ENCODE assay signal across 8 cellular contexts in the genomic region with DNA sequence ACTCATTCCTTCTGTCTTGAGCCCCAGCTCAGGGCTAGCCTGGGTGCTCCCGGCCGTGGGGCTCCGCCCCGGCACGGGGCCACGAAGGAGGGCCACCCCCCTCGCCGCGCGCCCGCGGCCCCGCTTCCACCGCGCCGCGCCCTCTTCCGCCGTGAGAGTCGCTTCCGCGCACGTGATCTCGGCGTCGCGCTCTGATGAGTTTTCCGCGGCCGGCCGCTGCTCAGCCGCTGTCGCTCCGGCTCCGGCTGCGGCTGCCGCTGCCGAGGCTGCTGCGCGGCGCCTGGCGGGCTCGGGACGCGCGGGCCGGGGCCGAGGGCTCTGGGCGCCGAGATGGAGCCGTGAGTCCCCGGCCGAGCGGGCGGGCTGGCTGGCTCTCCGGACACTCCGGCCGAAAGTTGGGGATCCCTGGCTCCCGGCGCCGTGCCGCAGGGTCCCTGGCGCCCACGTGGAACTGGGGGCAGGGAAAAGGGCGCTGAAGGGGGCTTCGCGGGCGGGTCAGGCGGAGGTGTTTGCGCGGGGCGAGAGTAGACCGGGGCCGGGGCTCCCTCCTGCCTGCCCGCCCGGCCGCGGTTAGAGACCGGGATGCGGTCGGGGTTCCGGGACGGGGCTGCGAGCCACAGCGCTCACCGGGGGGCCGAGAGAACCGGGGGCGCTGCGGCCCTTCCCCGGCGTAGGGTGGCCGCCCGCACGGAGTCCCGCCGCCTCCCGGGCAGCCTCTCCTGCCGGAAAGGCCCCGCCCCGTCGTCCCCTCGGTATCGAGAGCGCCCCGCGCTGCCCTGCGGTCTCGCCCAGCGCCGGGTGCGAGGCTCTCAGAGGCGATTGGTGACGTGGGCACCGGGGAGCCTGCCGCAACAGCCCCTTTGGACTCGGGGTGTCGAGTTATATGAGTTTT. TPM values are rescaled to one million over a fixed set of nuclear protein-coding genes. Genes with fewer than 3 reads are reported as not detected.
DNase-seq lines count a peak whose midpoint lies in the region; ATAC-seq and TF ChIP-seq lines count a peak whose summit lies in the region.

A gene with protein sequence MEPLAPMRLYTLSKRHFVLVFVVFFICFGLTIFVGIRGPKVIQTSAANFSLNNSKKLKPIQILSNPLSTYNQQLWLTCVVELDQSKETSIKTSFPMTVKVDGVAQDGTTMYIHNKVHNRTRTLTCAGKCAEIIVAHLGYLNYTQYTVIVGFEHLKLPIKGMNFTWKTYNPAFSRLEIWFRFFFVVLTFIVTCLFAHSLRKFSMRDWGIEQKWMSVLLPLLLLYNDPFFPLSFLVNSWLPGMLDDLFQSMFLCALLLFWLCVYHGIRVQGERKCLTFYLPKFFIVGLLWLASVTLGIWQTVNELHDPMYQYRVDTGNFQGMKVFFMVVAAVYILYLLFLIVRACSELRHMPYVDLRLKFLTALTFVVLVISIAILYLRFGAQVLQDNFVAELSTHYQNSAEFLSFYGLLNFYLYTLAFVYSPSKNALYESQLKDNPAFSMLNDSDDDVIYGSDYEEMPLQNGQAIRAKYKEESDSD (plus strand): TSS at position 197 of the 892 bp plus-strand sequence. CDS start 134 bp downstream, at position 331.

- no peaks in the 10 kb centered on the region for H3K9me3 Mint-ChIP-seq in H9
- H3K9me3 Mint-ChIP-seq in activated naive CD8-positive, alpha-beta T cell treated with anti-CD3 and anti-CD28 coated beads, Interleukin-2, amount 10 ng/mL, durations not matched to agents 7 days and 5 days = no peaks in the 10 kb centered on the region

- H2BK15ac ChIP-seq in H9 (ENCODE audit: low read depth, low read length) = no peak within 1 kb of the TSS

- H2BK12ac ChIP-seq in H9 (ENCODE audit: insufficient read length, low read depth, low read length) (no peak within 1 kb of the TSS), trophoblast cell (ENCODE audit: low read length) (peak within 1 kb of the TSS; percentile 30)

- no peak within 1 kb of the TSS for H2AFZ ChIP-seq in H9 (ENCODE audit: low read length)
- H2AFZ ChIP-seq in MM.1S (ENCODE audit: low read length) = peak within 1 kb of the TSS; percentile 87
- H2AFZ ChIP-seq in SU-DHL-6 (ENCODE audit: low read depth, low read length, severe bottlenecking) = peak within 1 kb of the TSS; percentile 92
- peak within 1 kb of the TSS; percentile 96 for H2AFZ ChIP-seq in trophoblast cell (ENCODE audit: insufficient read depth, low read length, poor library complexity)

- H4K12ac ChIP-seq in trophoblast cell (ENCODE audit: low read depth, low read length) = peak within 1 kb of the TSS; percentile 97

- intact Hi-C loops in Right ventricle myocardium inferior (cut with DNase I) = no loop called here

- no peaks in the 10 kb centered on the region for H3K27me3 Mint-ChIP-seq in H9 (ENCODE audit: low read depth)
- H3K27me3 Mint-ChIP-seq in activated naive CD8-positive, alpha-beta T cell treated with anti-CD3 and anti-CD28 coated beads, Interleukin-2, amount 10 ng/mL, durations not matched to agents 7 days and 5 days = peaks cover 5% of the 10 kb centered on the region

- no peak within 1 kb of the TSS for H2BK20ac ChIP-seq in H9 (ENCODE audit: low read depth, low read length, poor library complexity, severe bottlenecking)

- H4K91ac ChIP-seq in H9 (ENCODE audit: insufficient read length, low read depth, low read length) = no peak within 1 kb of the TSS
- H4K91ac ChIP-seq in trophoblast cell (ENCODE audit: low read depth, low read length) = peak within 1 kb of the TSS; percentile 97

- H3K79me1 ChIP-seq in H9 (ENCODE audit: insufficient read depth, low read depth, low read length, poor library complexity, severe bottlenecking) (no peaks in the 10 kb centered on the region), trophoblast cell (ENCODE audit: low read length) (peaks cover 12% of the 10 kb centered on the region)

- H3K27me3 ChIP-seq in H9 (ENCODE audit: insufficient read depth, low read length) = no peaks in the 10 kb centered on the region
- H3K27me3 ChIP-seq in MM.1S (replicated peaks; ENCODE audit: insufficient read depth, low read length) = peaks cover 12% of the 10 kb centered on the region
- H3K27me3 ChIP-seq in SU-DHL-6 (ENCODE audit: low read length) = no peaks in the 10 kb centered on the region
- no peaks in the 10 kb centered on the region for H3K27me3 ChIP-seq in trophoblast cell (ENCODE audit: insufficient read depth, low read length)
- no peaks in the 10 kb centered on the region for H3K27me3 ChIP-seq in tibial nerve

- H4K8ac ChIP-seq in H9 (replicated peaks; ENCODE audit: insufficient read length, low read depth, low read length) (no peak within 1 kb of the TSS), trophoblast cell (ENCODE audit: low read depth, low read length) (peak within 1 kb of the TSS; percentile 64)

- H3K27ac ChIP-seq in H9 (ENCODE audit: insufficient read length, low read depth, low read length) (no peak within 1 kb of the TSS), MM.1S (ENCODE audit: low read length) (peak within 1 kb of the TSS; percentile 49; the same call in 1 of the 2 replicates), SU-DHL-6 (ENCODE audit: low read depth, low read length) (peak within 1 kb of the TSS; percentile 40), trophoblast cell (ENCODE audit: low read depth, low read length) (peak within 1 kb of the TSS; percentile 77), tibial nerve (peak within 1 kb of the TSS; percentile 71 to 95 (median 83))

- H3K36me3 ChIP-seq in MM.1S (replicated peaks; ENCODE audit: insufficient read depth, low read length) (no peaks in the 10 kb centered on the region), SU-DHL-6 (ENCODE audit: low read length) (no peaks in the 10 kb centered on the region), trophoblast cell (ENCODE audit: control insufficient read depth in 1 of 2, insufficient read depth in 2 of 2, low read length in 2 of 2) (no peaks in the 10 kb centered on the region), tibial nerve (no peaks in the 10 kb centered on the region)

- peaks cover 30% of the 10 kb centered on the region in 2 experiments for H3K4me1 Mint-ChIP-seq in H9
- H3K4me1 Mint-ChIP-seq in activated naive CD8-positive, alpha-beta T cell treated with anti-CD3 and anti-CD28 coated beads, Interleukin-2, amount 10 ng/mL, durations not matched to agents 7 days and 5 days = peaks cover 34% of the 10 kb centered on the region

- TF ChIP-seq EP300 in tibial nerve (IDR thresholded peaks at IDR 0.05) = peak in 1 of 2 donors; percentile 67

- peaks cover 20% of the 10 kb centered on the region; the same call in 1 of the 2 replicates for H3K79me2 ChIP-seq in H9 (ENCODE audit: insufficient read depth, low read length)
- H3K79me2 ChIP-seq in MM.1S (ENCODE audit: low read length) = peaks cover 7% of the 10 kb centered on the region
- peaks cover 42% of the 10 kb centered on the region for H3K79me2 ChIP-seq in SU-DHL-6 (ENCODE audit: insufficient read depth, low read length)
- peaks cover 9% of the 10 kb centered on the region for H3K79me2 ChIP-seq in trophoblast cell (ENCODE audit: control insufficient read depth, insufficient read depth, low read length, poor library complexity)

- TF ChIP-seq CTCF in H9 (conservative IDR thresholded peaks at IDR 0.05) (no peak), MM.1S (IDR thresholded peaks at IDR 0.05; ENCODE audit: low read length) (no peak), SU-DHL-6 (IDR thresholded peaks at IDR 0.05; ENCODE audit: insufficient read depth, low read length, poor library complexity, severe bottlenecking) (no peak), tibial nerve (IDR thresholded peaks at IDR 0.05) (peak in 1 of 5 experiments; percentile 36)

- H3K18ac ChIP-seq in H9 (ENCODE audit: insufficient read length, low read depth, low read length) (peak within 1 kb of the TSS; percentile 69), trophoblast cell (ENCODE audit: low read length) (peak within 1 kb of the TSS; percentile 94)

- H3K9me2 ChIP-seq in MM.1S (replicated peaks; ENCODE audit: insufficient read depth, low read length) (no peaks in the 10 kb centered on the region), SU-DHL-6 (replicated peaks; ENCODE audit: insufficient read depth, low read length) (no peaks in the 10 kb centered on the region)

- H2AK5ac ChIP-seq in H9 (ENCODE audit: insufficient read length, low read length) (no peak within 1 kb of the TSS), trophoblast cell (ENCODE audit: low read length) (peak within 1 kb of the TSS; percentile 61)

- H3F3A ChIP-seq in MM.1S (ENCODE audit: insufficient read depth, low read length) (no peaks in the 10 kb centered on the region), SU-DHL-6 (ENCODE audit: insufficient read depth) (peaks cover 11% of the 10 kb centered on the region)

- H4K5ac ChIP-seq in H9 (ENCODE audit: insufficient read length, low read depth, low read length) = no peak within 1 kb of the TSS

- H3K9ac ChIP-seq in H9 (ENCODE audit: extremely low read depth, insufficient read length, low read length) (peak within 1 kb of the TSS; percentile 43), MM.1S (ENCODE audit: low read length) (peak within 1 kb of the TSS; percentile 78), SU-DHL-6 (ENCODE audit: low read length) (peak within 1 kb of the TSS; percentile 83), trophoblast cell (ENCODE audit: low read length) (peak within 1 kb of the TSS; percentile 91)

- H3K36me3 Mint-ChIP-seq in H9 (ENCODE audit: insufficient read depth in 1 of 3, low read depth in 3 of 3) = peaks cover 0 to 6% (median 0%) of the 10 kb centered on the region in 3 experiments; a peak in 3 of 7 replicates
- H3K36me3 Mint-ChIP-seq in activated naive CD8-positive, alpha-beta T cell treated with anti-CD3 and anti-CD28 coated beads, Interleukin-2, amount 10 ng/mL, durations not matched to agents 7 days and 5 days = peaks cover 3% of the 10 kb centered on the region

- H3K4me1 ChIP-seq in H9 (ENCODE audit: insufficient read depth, low read length) = peaks cover 7% of the 10 kb centered on the region; the same call in 1 of the 2 replicates
- H3K4me1 ChIP-seq in MM.1S (ENCODE audit: low read length) = no peaks in the 10 kb centered on the region
- peaks cover 15 to 21% of the 10 kb centered on the region in 2 experiments for H3K4me1 ChIP-seq in trophoblast cell (ENCODE audit: control insufficient read depth in 1 of 2, insufficient read depth in 2 of 2, low read length in 2 of 2)
- peaks cover 0 to 32% (median 12%) of the 10 kb centered on the region in 4 donors for H3K4me1 ChIP-seq in tibial nerve

- no CpG with 5 or more reads among the region's 118 CpGs for WGBS in H9 (ENCODE audit: extremely low coverage, insufficient read length, low lambda C conversion rate)
- no CpG with 5 or more reads among the region's 118 CpGs for WGBS in trophoblast cell (ENCODE audit: extremely low coverage, insufficient coverage, insufficient read length)
- 0% methylated on average over 26 to 51 of the region's 118 CpGs for WGBS in tibial nerve, 2 donors

- no peak within 1 kb of the TSS for H3K23ac ChIP-seq in H9 (ENCODE audit: insufficient read length, low read depth, low read length)
- H3K23ac ChIP-seq in trophoblast cell (ENCODE audit: low read length) = no peak within 1 kb of the TSS

- H3K4me3 ChIP-seq in MM.1S (ENCODE audit: low read length) (peak within 1 kb of the TSS; percentile 64), SU-DHL-6 (ENCODE audit: insufficient read depth, low read length, poor library complexity, severe bottlenecking) (peak within 1 kb of the TSS; percentile 63), trophoblast cell (ENCODE audit: low read depth, low read length) (peak within 1 kb of the TSS; percentile 91), tibial nerve (peak within 1 kb of the TSS; percentile 77 to 97 (median 88))

- peak within 1 kb of the TSS; percentile 44 to 93 (median 80); a peak in 2 of 7 replicates for H3K27ac Mint-ChIP-seq in H9
- peak within 1 kb of the TSS; percentile 89 for H3K27ac Mint-ChIP-seq in activated naive CD8-positive, alpha-beta T cell treated with anti-CD3 and anti-CD28 coated beads, Interleukin-2, amount 10 ng/mL, durations not matched to agents 7 days and 5 days

- no peaks in the 10 kb centered on the region for H4K20me1 ChIP-seq in H9 (ENCODE audit: control insufficient read depth, insufficient read depth, insufficient read length)
- H4K20me1 ChIP-seq in MM.1S (ENCODE audit: insufficient read depth, low read length) = no peaks in the 10 kb centered on the region
- no peaks in the 10 kb centered on the region for H4K20me1 ChIP-seq in SU-DHL-6 (ENCODE audit: low read depth, low read length)

- peak; percentile 87 for ATAC-seq in activated naive CD8-positive, alpha-beta T cell treated with anti-CD3 and anti-CD28 coated beads, Interleukin-2, amount 10 ng/mL, durations not matched to agents 7 days and 5 days (ENCODE audit: low read depth)
- ATAC-seq in Right ventricle myocardium inferior = peak; percentile 94

- POLR2A ChIA-PET in activated naive CD8-positive, alpha-beta T cell treated with anti-CD3 and anti-CD28 coated beads, Interleukin-2, amount 10 ng/mL, durations not matched to agents 7 days and 5 days (lab: Charles Lee) = interaction anchor here (0.7 to 2.7 kb wide), 6 partner anchors 8 to 370 kb away, joined by 3 to 17 read pairs (median 4); no protein-coding TSS in a partner anchor

- H3K4me3 Mint-ChIP-seq in H9 = peak within 1 kb of the TSS; percentile 86 to 93
- H3K4me3 Mint-ChIP-seq in activated naive CD8-positive, alpha-beta T cell treated with anti-CD3 and anti-CD28 coated beads, Interleukin-2, amount 10 ng/mL, durations not matched to agents 7 days and 5 days = peak within 1 kb of the TSS; percentile 90

- H2BK120ac ChIP-seq in H9 (ENCODE audit: low read depth, low read length, poor library complexity, severe bottlenecking) (no peak within 1 kb of the TSS), trophoblast cell (ENCODE audit: insufficient read depth, low read length, poor library complexity) (peak within 1 kb of the TSS; percentile 94)

- TF ChIP-seq POLR2A in tibial nerve (IDR thresholded peaks at IDR 0.05) = peak; percentile 57 to 64

- no peak within 1 kb of the TSS for H3T11ph ChIP-seq in H9 (ENCODE audit: low read length)

- peak; percentile 97 for DNase-seq in GM03348 (ENCODE audit: low spot score)
- DNase-seq in H9 = peak; percentile 75
- peak; percentile 72 for DNase-seq in MM.1S
- peak; percentile 93 for DNase-seq in activated naive CD8-positive, alpha-beta T cell treated with anti-CD3 and anti-CD28 coated beads, Interleukin-2, amount 10 ng/mL, durations not matched to agents 7 days and 5 days
- DNase-seq in Right ventricle myocardium inferior (ENCODE audit: missing footprints) = peak; percentile 94
- DNase-seq in trophoblast cell = peak; percentile 81 to 90
- peak; percentile 58 to 59 for DNase-seq in tibial nerve (ENCODE audit: low spot score in 2 of 2)

- no peak within 1 kb of the TSS for H2BK5ac ChIP-seq in H9 (ENCODE audit: insufficient read length, low read length)
- peak within 1 kb of the TSS; percentile 90 for H2BK5ac ChIP-seq in trophoblast cell (ENCODE audit: low read depth, low read length, poor library complexity)

- H3K14ac ChIP-seq in H9 (ENCODE audit: insufficient read depth, low read length) (peak within 1 kb of the TSS; percentile 79), trophoblast cell (ENCODE audit: low read length) (peak within 1 kb of the TSS; percentile 94)

- H3K4ac ChIP-seq in H9 (ENCODE audit: low read depth, low read length) (no peak within 1 kb of the TSS), trophoblast cell (ENCODE audit: low read depth, low read length) (peak within 1 kb of the TSS; percentile 84)

- peaks cover 4% of the 10 kb centered on the region for H3K23me2 ChIP-seq in H9 (ENCODE audit: insufficient read length, low read depth, low read length, poor library complexity, severe bottlenecking)

- H3K4me2 ChIP-seq in H9 (ENCODE audit: insufficient read depth, insufficient read length, low read length) = peak within 1 kb of the TSS; percentile 69
- H3K4me2 ChIP-seq in MM.1S (ENCODE audit: low read depth, low read length) = peak within 1 kb of the TSS; percentile 68
- H3K4me2 ChIP-seq in SU-DHL-6 (ENCODE audit: low read depth, low read length, poor library complexity, severe bottlenecking) = peak within 1 kb of the TSS; percentile 75
- H3K4me2 ChIP-seq in trophoblast cell (ENCODE audit: low read length) = peak within 1 kb of the TSS; percentile 96

- H3K9me3 ChIP-seq in H9 (ENCODE audit: control insufficient read depth, low read depth, low read length) = no peaks in the 10 kb centered on the region
- H3K9me3 ChIP-seq in MM.1S (replicated peaks; ENCODE audit: insufficient read depth, low read length) = no peaks in the 10 kb centered on the region
- no peaks in the 10 kb centered on the region for H3K9me3 ChIP-seq in SU-DHL-6 (ENCODE audit: insufficient read depth, low read length)
- H3K9me3 ChIP-seq in trophoblast cell (ENCODE audit: insufficient read depth, low read depth, low read length) = no peaks in the 10 kb centered on the region
- H3K9me3 ChIP-seq in tibial nerve = no peaks in the 10 kb centered on the region

- no peak within 1 kb of the TSS for H3K56ac ChIP-seq in H9 (ENCODE audit: insufficient read length, low read depth, low read length)

RNA-seq across cellular contexts. Expression of the gene that starts here (rescaled TPM):
- total RNA-seq in H9 (2021) = 23.7 and 24.4 TPM in 2 replicates
- 10 to 100 TPM; 16.8 to 17.7 TPM for total RNA-seq in activated naive CD8-positive, alpha-beta T cell treated with anti-CD3 and anti-CD28 coated beads, Interleukin-2, amount 10 ng/mL, durations not matched to agents 7 days and 5 days
- 10.1 TPM for total RNA-seq in Right ventricle myocardium inferior
- polyA plus RNA-seq in trophoblast cell (2013) = 10.2 and 10.4 TPM in 2 replicates
- 10 to 100 TPM; 14.1 to 19.0 (median 17.8) TPM for total RNA-seq in tibial nerve
